Comparison of ENCODE assay signal across 1 cellular context in genomic region chr4:74058048-74058651, GRCh38.
TF ChIP-seq lines count a peak whose summit lies in the region.

No MANE protein-coding gene starts in this region.

TF ChIP-seq in A549, 52 proteins besides CTCF, POLR2A, EP300 and RAD21 (continued from another document):
- no peak for TF ChIP-seq ELK1 (IDR thresholded peaks at IDR 0.05; ENCODE audit: low read depth, low read length)
- TF ChIP-seq FOXS1 (CRISPR knock-in tag; IDR thresholded peaks at IDR 0.05), result no peak
- TF ChIP-seq TP53 (CRISPR knock-in tag; IDR thresholded peaks at IDR 0.05), result no peak
- no peak for TF ChIP-seq ATOH8 (CRISPR knock-in tag; IDR thresholded peaks at IDR 0.05; ENCODE audit: low read depth)
- TF ChIP-seq EHMT2 (IDR thresholded peaks at IDR 0.05; ENCODE audit: low read depth), result no peak
- no peak for TF ChIP-seq KDM5A (IDR thresholded peaks at IDR 0.05)
- TF ChIP-seq, protein P1, sequence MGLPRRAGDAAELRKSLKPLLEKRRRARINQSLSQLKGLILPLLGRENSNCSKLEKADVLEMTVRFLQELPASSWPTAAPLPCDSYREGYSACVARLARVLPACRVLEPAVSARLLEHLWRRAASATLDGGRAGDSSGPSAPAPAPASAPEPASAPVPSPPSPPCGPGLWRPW (IDR thresholded peaks at IDR 0.05), result no peak
- TF ChIP-seq BHLHE40 (IDR thresholded peaks at IDR 0.05; ENCODE audit: low read depth, low read length), result no peak
- TF ChIP-seq, protein P2, sequence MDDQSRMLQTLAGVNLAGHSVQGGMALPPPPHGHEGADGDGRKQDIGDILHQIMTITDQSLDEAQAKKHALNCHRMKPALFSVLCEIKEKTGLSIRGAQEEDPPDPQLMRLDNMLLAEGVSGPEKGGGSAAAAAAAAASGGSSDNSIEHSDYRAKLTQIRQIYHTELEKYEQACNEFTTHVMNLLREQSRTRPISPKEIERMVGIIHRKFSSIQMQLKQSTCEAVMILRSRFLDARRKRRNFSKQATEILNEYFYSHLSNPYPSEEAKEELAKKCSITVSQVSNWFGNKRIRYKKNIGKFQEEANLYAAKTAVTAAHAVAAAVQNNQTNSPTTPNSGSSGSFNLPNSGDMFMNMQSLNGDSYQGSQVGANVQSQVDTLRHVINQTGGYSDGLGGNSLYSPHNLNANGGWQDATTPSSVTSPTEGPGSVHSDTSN (IDR thresholded peaks at IDR 0.05), result no peak
- TF ChIP-seq RNF2 (IDR thresholded peaks at IDR 0.05; ENCODE audit: borderline replicate concordance, low read depth), result no peak
- no peak for TF ChIP-seq E2F6 (IDR thresholded peaks at IDR 0.05; ENCODE audit: borderline replicate concordance, low read depth)
